ENCODE assay signal across 13 cellular contexts in genomic region chr3:127069814-127070440, GRCh38.
"Had no signal": no experiment of that assay in that cellular context is flagged by ENCODE, and none has a peak within 500 bp of the region (broad histone marks: within the 10 kb centered on the region; RNA-seq: fewer than 3 reads in every experiment).

No MANE protein-coding gene starts in this region.

- H3K4me3 ChIP-seq: dorsolateral prefrontal cortex, stomach had no signal

- DNase-seq: activated CD4-positive, alpha-beta T cell treated with anti-CD3 and anti-CD28 coated beads, Interleukin-2, amount 50 U/mL, for 4 hours; activated naive CD4-positive, alpha-beta T cell treated with Interleukin-2 at 50 U/mL for 16 hours; activated naive CD8-positive, alpha-beta T cell treated with anti-CD3 and anti-CD28 coated beads, Interleukin-2, amount 10 ng/mL, durations not matched to agents 7 days and 5 days; amygdala; nucleus accumbens; retina; stomach; trophoblast cell had no signal

- H3K36me3 ChIP-seq: stomach had no signal

- H3K27ac ChIP-seq: dorsolateral prefrontal cortex, epithelial cell of prostate, stomach had no signal

- FAIRE-seq: colon, frontal cortex, TTC549 had no signal

- H3K9me3 ChIP-seq: stomach had no signal
